In the genomic region with DNA sequence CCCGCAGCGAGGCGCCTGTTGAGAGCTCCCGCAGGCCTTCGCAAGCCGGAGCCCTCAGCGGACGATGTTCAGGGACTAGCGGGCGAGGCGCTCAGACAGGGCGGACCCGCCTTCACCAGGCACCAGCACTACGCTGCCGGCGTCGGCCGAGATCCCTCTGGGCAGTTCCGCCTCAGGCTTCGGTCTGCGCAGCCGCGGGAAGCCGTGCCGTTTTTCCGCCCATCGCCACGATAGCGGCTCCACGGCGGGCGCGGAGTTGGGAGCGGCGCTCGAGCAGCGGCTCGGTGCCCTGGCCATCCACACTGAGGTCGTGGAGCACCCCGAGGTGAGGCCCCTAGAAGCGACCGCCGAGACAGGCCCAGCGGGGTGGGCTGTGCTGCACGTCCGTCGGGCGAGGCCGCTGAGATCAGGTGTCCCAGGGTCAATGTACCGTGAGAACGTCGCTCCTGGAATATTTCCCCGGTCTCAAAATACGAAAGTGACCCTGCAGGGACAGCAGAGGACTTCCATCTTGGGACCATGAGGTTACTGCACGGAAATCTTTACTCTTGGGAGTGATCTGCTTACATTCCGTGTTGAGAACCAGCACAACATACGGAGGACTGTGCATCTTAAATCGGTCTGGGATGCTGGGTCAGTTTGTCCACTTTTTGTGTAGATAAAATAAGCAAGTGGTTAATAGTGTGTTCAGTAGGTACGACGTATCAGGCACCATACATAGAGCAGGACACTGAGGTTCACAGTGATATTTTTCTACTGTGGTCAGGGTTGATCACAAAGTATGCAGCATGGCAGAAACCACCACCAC, we compare ENCODE assay signal across 8 cellular contexts. TPM values are rescaled to one million over a fixed set of nuclear protein-coding genes. Genes with fewer than 3 reads are reported as not detected.
A peak's percentile ranks its signal among the peaks of the same experiment; 100 is the strongest.
DNase-seq lines count a peak whose midpoint lies in the region; ATAC-seq and TF ChIP-seq lines count a peak whose summit lies in the region.

No MANE protein-coding gene starts in this region.

- peak overlapping the region; percentile 96 for H3K27ac ChIP-seq in GM23338 (ENCODE audit: low read depth)
- peak overlapping the region; percentile 89 for H3K27ac ChIP-seq in temporal lobe (ENCODE audit: low read depth, low read length)

- H4K20me1 ChIP-seq in GM23338 (replicated peaks; ENCODE audit: insufficient read depth), result no peaks in the 10 kb centered on the region

- H3K27ac Mint-ChIP-seq in GM23338, result peak overlapping the region; percentile 87

- H3K4me3 Mint-ChIP-seq in GM23338, result peak overlapping the region; percentile 78

- no peaks in the 10 kb centered on the region for H3K36me3 ChIP-seq in GM23338 (ENCODE audit: insufficient read depth)

- H3K4me2 ChIP-seq in GM23338, result peak overlapping the region; percentile 81

- peaks cover 32% of the 10 kb centered on the region for H3K4me1 Mint-ChIP-seq in GM23338

- H3K36me3 Mint-ChIP-seq in GM23338 (ENCODE audit: low read depth), result peaks cover 6% of the 10 kb centered on the region; the same call in 2 of the 3 replicates

- H3K79me2 ChIP-seq in GM23338 (replicated peaks; ENCODE audit: insufficient read depth), result peaks cover 7% of the 10 kb centered on the region

- DNase-seq in EH (ENCODE audit: low read depth) (peak; percentile 91), GM23338 (ENCODE audit: low spot score) (peak; percentile 87), Kasumi-1 (lab: John Stamatoyannopoulos, UW) (peak; percentile 90 to 91), SHP77 treated with DMSO at 0.1 percent for 48 hours (lab: John Stamatoyannopoulos, UW) (peak; percentile 89), germinal center (ENCODE audit: low spot score) (peak; percentile 83), omental fat pad (ENCODE audit: low spot score) (peak; percentile 33)
- peak; percentile 90 for DNase-seq in activated naive CD4-positive, alpha-beta T cell treated with Interleukin-2 at 50 U/mL for 16 hours

- H2AFZ ChIP-seq in GM23338, result peak overlapping the region; percentile 64; the same call in 1 of the 2 replicates

- no peaks in the 10 kb centered on the region for H3K9me2 ChIP-seq in GM23338 (ENCODE audit: insufficient read depth)

- H3F3A ChIP-seq in GM23338 (replicated peaks; ENCODE audit: low read depth), result peaks cover 23% of the 10 kb centered on the region

- peak overlapping the region; percentile 65 for H3K4me3 ChIP-seq in GM23338

- no peaks in the 10 kb centered on the region for H3K27me3 ChIP-seq in GM23338 (ENCODE audit: insufficient read depth)

- ATAC-seq in GM23338, result peak; percentile 92
- peak; percentile 99 for ATAC-seq in omental fat pad (ENCODE audit: low FRiP score)

- peaks cover 16% of the 10 kb centered on the region for H3K27me3 Mint-ChIP-seq in GM23338 (ENCODE audit: insufficient read depth, low read depth, poor library complexity)

- TF ChIP-seq CTCF in GM23338 (conservative IDR thresholded peaks at IDR 0.05; ENCODE audit: low read depth in 2 of 2) (no peak), omental fat pad (IDR thresholded peaks at IDR 0.05) (no peak)

- H3K9me3 Mint-ChIP-seq in GM23338, result no peaks in the 10 kb centered on the region

- peaks cover 34% of the 10 kb centered on the region for H3K4me1 ChIP-seq in GM23338 (ENCODE audit: insufficient read depth)

TF ChIP-seq in GM23338, 12 proteins besides CTCF, POLR2A, EP300 and RAD21 (continues in another document):
- TF ChIP-seq, protein P1, sequence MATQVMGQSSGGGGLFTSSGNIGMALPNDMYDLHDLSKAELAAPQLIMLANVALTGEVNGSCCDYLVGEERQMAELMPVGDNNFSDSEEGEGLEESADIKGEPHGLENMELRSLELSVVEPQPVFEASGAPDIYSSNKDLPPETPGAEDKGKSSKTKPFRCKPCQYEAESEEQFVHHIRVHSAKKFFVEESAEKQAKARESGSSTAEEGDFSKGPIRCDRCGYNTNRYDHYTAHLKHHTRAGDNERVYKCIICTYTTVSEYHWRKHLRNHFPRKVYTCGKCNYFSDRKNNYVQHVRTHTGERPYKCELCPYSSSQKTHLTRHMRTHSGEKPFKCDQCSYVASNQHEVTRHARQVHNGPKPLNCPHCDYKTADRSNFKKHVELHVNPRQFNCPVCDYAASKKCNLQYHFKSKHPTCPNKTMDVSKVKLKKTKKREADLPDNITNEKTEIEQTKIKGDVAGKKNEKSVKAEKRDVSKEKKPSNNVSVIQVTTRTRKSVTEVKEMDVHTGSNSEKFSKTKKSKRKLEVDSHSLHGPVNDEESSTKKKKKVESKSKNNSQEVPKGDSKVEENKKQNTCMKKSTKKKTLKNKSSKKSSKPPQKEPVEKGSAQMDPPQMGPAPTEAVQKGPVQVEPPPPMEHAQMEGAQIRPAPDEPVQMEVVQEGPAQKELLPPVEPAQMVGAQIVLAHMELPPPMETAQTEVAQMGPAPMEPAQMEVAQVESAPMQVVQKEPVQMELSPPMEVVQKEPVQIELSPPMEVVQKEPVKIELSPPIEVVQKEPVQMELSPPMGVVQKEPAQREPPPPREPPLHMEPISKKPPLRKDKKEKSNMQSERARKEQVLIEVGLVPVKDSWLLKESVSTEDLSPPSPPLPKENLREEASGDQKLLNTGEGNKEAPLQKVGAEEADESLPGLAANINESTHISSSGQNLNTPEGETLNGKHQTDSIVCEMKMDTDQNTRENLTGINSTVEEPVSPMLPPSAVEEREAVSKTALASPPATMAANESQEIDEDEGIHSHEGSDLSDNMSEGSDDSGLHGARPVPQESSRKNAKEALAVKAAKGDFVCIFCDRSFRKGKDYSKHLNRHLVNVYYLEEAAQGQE (IDR thresholded peaks at IDR 0.05; ENCODE audit: unreplicated experiment), result no peak
- TF ChIP-seq, protein P2, sequence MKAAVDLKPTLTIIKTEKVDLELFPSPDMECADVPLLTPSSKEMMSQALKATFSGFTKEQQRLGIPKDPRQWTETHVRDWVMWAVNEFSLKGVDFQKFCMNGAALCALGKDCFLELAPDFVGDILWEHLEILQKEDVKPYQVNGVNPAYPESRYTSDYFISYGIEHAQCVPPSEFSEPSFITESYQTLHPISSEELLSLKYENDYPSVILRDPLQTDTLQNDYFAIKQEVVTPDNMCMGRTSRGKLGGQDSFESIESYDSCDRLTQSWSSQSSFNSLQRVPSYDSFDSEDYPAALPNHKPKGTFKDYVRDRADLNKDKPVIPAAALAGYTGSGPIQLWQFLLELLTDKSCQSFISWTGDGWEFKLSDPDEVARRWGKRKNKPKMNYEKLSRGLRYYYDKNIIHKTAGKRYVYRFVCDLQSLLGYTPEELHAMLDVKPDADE (IDR thresholded peaks at IDR 0.05), result no peak; the same call in 1 of the 2 replicates
- TF ChIP-seq JUNB (IDR thresholded peaks at IDR 0.05; ENCODE audit: unreplicated experiment), result no peak
- no peak for TF ChIP-seq STAT1 (IDR thresholded peaks at IDR 0.05; ENCODE audit: unreplicated experiment)
- no peak for TF ChIP-seq EZH2phosphoT487 (IDR thresholded peaks at IDR 0.05; ENCODE audit: unreplicated experiment)
- TF ChIP-seq EZH2 (IDR thresholded peaks at IDR 0.05; ENCODE audit: low read depth, unreplicated experiment), result no peak

RNA-seq across cellular contexts. Expression of a gene that starts 13.3 kb away (rescaled TPM):
- 38.9 and 39.0 TPM in 2 replicates for total RNA-seq in GM23338 (2014; rRNA removed; shearing (Covaris generic))
- 31.9 and 32.5 TPM in 2 replicates for polyA plus RNA-seq in GM23338 (2016; fragmentation: Nextera tagmentation; extraction: Ambion mirVana)
- total RNA-seq in omental fat pad (10 to 100 TPM; 21.5 to 25.3 (median 22.9) TPM), temporal lobe (17.2 TPM)

RNA-seq across cellular contexts. Expression of a gene that starts 49.8 kb away (rescaled TPM):
- total RNA-seq in GM23338 (2014; rRNA removed; shearing (Covaris generic)), result 1,424 and 1,606 TPM in 2 replicates
- polyA plus RNA-seq in GM23338 (2016; fragmentation: Nextera tagmentation; extraction: Ambion mirVana), result 1,538 and 1,672 TPM in 2 replicates
- total RNA-seq in omental fat pad (1,000 to 10,000 TPM; 1,333 to 2,174 (median 1,743) TPM), temporal lobe (632 TPM)

RNA-seq across cellular contexts. Expression of a gene that starts 50.2 kb away (rescaled TPM):
- 3.1 and 6.2 TPM in 2 replicates for total RNA-seq in GM23338 (2014; rRNA removed; shearing (Covaris generic))
- polyA plus RNA-seq in GM23338 (2016; fragmentation: Nextera tagmentation; extraction: Ambion mirVana), result 5.0 and 5.1 TPM in 2 replicates
- total RNA-seq in omental fat pad (1 to 10 TPM; 5.6 to 7.7 (median 6.0) TPM), temporal lobe (41.6 TPM)

Comparison
In these comparisons a context has a peak if more than half of its experiments do, and no peak if none do; other contexts are left out.
1. Peak in every context shown above with its lines: DNase-seq, ATAC-seq, H3K4me3 ChIP-seq and H3K27ac ChIP-seq.
2. DNase-seq: peak in every context shown above with its lines; median percentile 91 in EH; 90 in Kasumi-1; 90 in activated naive CD4-positive, alpha-beta T cell treated with Interleukin-2 at 50 U/mL for 16 hours; 89 in SHP77 treated with DMSO at 0.1 percent for 48 hours; 87 in GM23338; 83 in germinal center; 33 in omental fat pad.